In the genomic region with DNA sequence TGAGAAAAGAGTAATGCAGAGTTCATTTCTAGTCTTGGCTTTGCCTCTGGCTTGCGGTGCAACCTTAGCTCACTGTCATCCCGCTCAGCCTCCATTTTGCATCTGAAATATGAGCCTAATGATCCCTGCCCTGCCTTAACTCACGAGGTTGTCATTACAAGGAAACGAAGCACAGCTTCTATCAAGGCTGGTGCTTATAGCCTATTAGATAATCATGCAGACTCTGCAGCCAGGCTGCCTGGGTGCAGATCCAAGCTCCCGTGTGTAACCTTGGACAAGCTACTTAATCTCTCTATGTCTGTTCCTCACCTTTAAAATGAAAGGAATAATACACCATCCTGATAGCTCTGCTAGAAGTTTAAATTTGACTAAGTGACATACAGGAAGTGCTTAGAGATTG, we compare ENCODE assay signal across 18 cellular contexts.
A peak's percentile ranks its signal among the peaks of the same experiment; 100 is the strongest.
DNase-seq lines count a peak whose midpoint lies in the region; ATAC-seq and TF ChIP-seq lines count a peak whose summit lies in the region.
"Had no signal": no experiment of that assay in that cellular context is flagged by ENCODE, and none has a peak within 500 bp of the region (broad histone marks: within the 10 kb centered on the region; RNA-seq: fewer than 3 reads in every experiment).

No MANE protein-coding gene starts in this region.

- H4K8ac ChIP-seq in mesenchymal stem cell (ENCODE audit: low read length) = no peak overlapping the region

- no peaks in the 10 kb centered on the region for H3K79me1 ChIP-seq in mesenchymal stem cell (replicated peaks; ENCODE audit: low read length, poor library complexity, severe bottlenecking)

- peak overlapping the region in 1 of 2 experiments; percentile 97 for H3K4ac ChIP-seq in mesenchymal stem cell (ENCODE audit: low read depth in 1 of 2, low read length in 2 of 2)

- H3K27me3 ChIP-seq in right cardiac atrium (ENCODE audit: control insufficient read depth, insufficient read depth) (no peaks in the 10 kb centered on the region), mesenchymal stem cell (ENCODE audit: control insufficient read depth in 1 of 2, insufficient read depth in 1 of 2, low read length in 2 of 2) (no peaks in the 10 kb centered on the region), aorta (ENCODE audit: control insufficient read depth in 1 of 2, insufficient read depth in 2 of 2, low read length in 1 of 2) (no peaks in the 10 kb centered on the region)
- H3K27me3 ChIP-seq: upper lobe of left lung had no signal

- peak overlapping the region; percentile 77 for H2BK120ac ChIP-seq in mesenchymal stem cell (ENCODE audit: low read depth, low read length)

- H3K23ac ChIP-seq in mesenchymal stem cell (ENCODE audit: low read length in 2 of 2) = no peak overlapping the region

- H3K9me3 Mint-ChIP-seq in WTC11 (no peaks in the 10 kb centered on the region; the same call in 1 of the 2 replicates), natural killer cell (no peaks in the 10 kb centered on the region)
- no peaks in the 10 kb centered on the region for H3K9me3 Mint-ChIP-seq in activated CD4-positive, alpha-beta T cell treated with anti-CD3 and anti-CD28 coated beads, Interleukin-2, amount 10 ng/mL, durations not matched to agents 7 days and 5 days
- H3K9me3 Mint-ChIP-seq in stimulated activated naive CD8-positive, alpha-beta T cell treated with anti-CD3 and anti-CD28 coated beads, Interleukin-15, amount 100 ng/mL, for 72 hours = no peaks in the 10 kb centered on the region
- H3K9me3 Mint-ChIP-seq: activated naive CD4-positive, alpha-beta T cell treated with anti-CD3 and anti-CD28 coated beads, Interleukin-2, amount 10 ng/mL, durations not matched to agents 7 days and 5 days; stimulated activated memory B cell treated with anti-CD40 and anti-IgM and Interleukin-4, amounts not matched to agents 10 μg/mL and 1 μg/mL and 100 μg/mL, for 72 hours had no signal

- H4K91ac ChIP-seq in mesenchymal stem cell (ENCODE audit: low read length) = no peak overlapping the region

- H3K4me1 ChIP-seq in right cardiac atrium (ENCODE audit: control insufficient read depth, insufficient read depth, low read length) = peaks cover 3% of the 10 kb centered on the region
- H3K4me1 ChIP-seq in mesenchymal stem cell (ENCODE audit: control insufficient read depth, insufficient read depth, low read depth, low read length) = peaks cover 7% of the 10 kb centered on the region
- peaks cover 7 to 9% of the 10 kb centered on the region in 2 donors for H3K4me1 ChIP-seq in aorta (ENCODE audit: control insufficient read depth in 1 of 2, insufficient read depth in 2 of 2, low read length in 2 of 2)

- no peak overlapping the region for H3K27ac ChIP-seq in right cardiac atrium (ENCODE audit: low read length)
- no peak overlapping the region for H3K27ac ChIP-seq in mesenchymal stem cell (ENCODE audit: low read length, poor library complexity, severe bottlenecking)
- H3K27ac ChIP-seq in aorta (ENCODE audit: low read depth in 1 of 2, low read length in 2 of 2) = peak overlapping the region; percentile 30 to 85
- H3K27ac ChIP-seq: C4-2B had no signal

- intact Hi-C loops in Right ventricle myocardium inferior (cut with DNase I) = no loop called here
- intact Hi-C loops in right cardiac atrium (cut with DNase I) = no loop called here
- intact Hi-C loops in aorta (cut with DNase I) = loop anchor here (5.0 to 10.0 kb wide), 2 partner anchors 52 to 105 kb away; a partner anchor contains a TSS
- intact Hi-C loops in natural killer cell (cut with micrococcal nuclease) = no loop called here

- 70% methylated on average over 5 of the region's 5 CpGs for WGBS in right cardiac atrium
- 73% methylated on average over 4 of the region's 5 CpGs for WGBS in mesenchymal stem cell
- WGBS in aorta, 2 donors = 54% methylated on average over 5 of the region's 5 CpGs

- H3K14ac ChIP-seq in mesenchymal stem cell (ENCODE audit: low read length in 2 of 2) = no peak overlapping the region

- H3K4me2 ChIP-seq in mesenchymal stem cell (ENCODE audit: low read length, poor library complexity, severe bottlenecking) = no peak overlapping the region

- H3K4me1 Mint-ChIP-seq in WTC11 = peaks cover 27% of the 10 kb centered on the region
- H3K4me1 Mint-ChIP-seq in natural killer cell = no peaks in the 10 kb centered on the region
- H3K4me1 Mint-ChIP-seq in activated CD4-positive, alpha-beta T cell treated with anti-CD3 and anti-CD28 coated beads, Interleukin-2, amount 10 ng/mL, durations not matched to agents 7 days and 5 days = peaks cover 4% of the 10 kb centered on the region
- no peaks in the 10 kb centered on the region for H3K4me1 Mint-ChIP-seq in stimulated activated naive CD8-positive, alpha-beta T cell treated with anti-CD3 and anti-CD28 coated beads, Interleukin-15, amount 100 ng/mL, for 72 hours
- H3K4me1 Mint-ChIP-seq: activated naive CD4-positive, alpha-beta T cell treated with anti-CD3 and anti-CD28 coated beads, Interleukin-2, amount 10 ng/mL, durations not matched to agents 7 days and 5 days; stimulated activated memory B cell treated with anti-CD40 and anti-IgM and Interleukin-4, amounts not matched to agents 10 μg/mL and 1 μg/mL and 100 μg/mL, for 72 hours had no signal

- ATAC-seq in Right ventricle myocardium inferior = peak; percentile 27
- ATAC-seq in right cardiac atrium = no peak
- ATAC-seq in WTC11 = peak; percentile 17; the same call in 1 of the 2 replicates
- no peak for ATAC-seq in aorta (ENCODE audit: low FRiP score)
- ATAC-seq in natural killer cell = no peak
- no peak for ATAC-seq in stimulated activated naive CD8-positive, alpha-beta T cell treated with anti-CD3 and anti-CD28 coated beads, Interleukin-15, amount 100 ng/mL, for 72 hours
- ATAC-seq: HCT116; stimulated activated memory B cell treated with anti-CD40 and anti-IgM and Interleukin-4, amounts not matched to agents 10 μg/mL and 1 μg/mL and 100 μg/mL, for 72 hours had no signal

- H3K4me3 Mint-ChIP-seq in WTC11 (no peak overlapping the region), natural killer cell (no peak overlapping the region)
- H3K4me3 Mint-ChIP-seq in activated CD4-positive, alpha-beta T cell treated with anti-CD3 and anti-CD28 coated beads, Interleukin-2, amount 10 ng/mL, durations not matched to agents 7 days and 5 days = no peak overlapping the region
- H3K4me3 Mint-ChIP-seq in stimulated activated naive CD8-positive, alpha-beta T cell treated with anti-CD3 and anti-CD28 coated beads, Interleukin-15, amount 100 ng/mL, for 72 hours = no peak overlapping the region
- H3K4me3 Mint-ChIP-seq: activated naive CD4-positive, alpha-beta T cell treated with anti-CD3 and anti-CD28 coated beads, Interleukin-2, amount 10 ng/mL, durations not matched to agents 7 days and 5 days; stimulated activated memory B cell treated with anti-CD40 and anti-IgM and Interleukin-4, amounts not matched to agents 10 μg/mL and 1 μg/mL and 100 μg/mL, for 72 hours had no signal

- no peak overlapping the region for H2AK5ac ChIP-seq in mesenchymal stem cell (ENCODE audit: low read length, severe bottlenecking)

- H3K18ac ChIP-seq in mesenchymal stem cell (ENCODE audit: low read depth in 1 of 2, low read length in 2 of 2) = peak overlapping the region; percentile 15 to 79

- CTCF ChIA-PET in WTC11 (lab: Charles Lee) = no interaction called here
- CTCF ChIA-PET in activated CD4-positive, alpha-beta T cell treated with anti-CD3 and anti-CD28 coated beads, Interleukin-2, amount 10 ng/mL, durations not matched to agents 7 days and 5 days (lab: Charles Lee) = no interaction called here

- POLR2A ChIA-PET in WTC11 (lab: Charles Lee) = no interaction called here
- POLR2A ChIA-PET in activated CD4-positive, alpha-beta T cell treated with anti-CD3 and anti-CD28 coated beads, Interleukin-2, amount 10 ng/mL, durations not matched to agents 7 days and 5 days (lab: Charles Lee) = no interaction called here

- H2BK15ac ChIP-seq in mesenchymal stem cell (ENCODE audit: low read depth, poor library complexity, severe bottlenecking) = no peak overlapping the region

- no peak overlapping the region for H2AFZ ChIP-seq in mesenchymal stem cell (ENCODE audit: low read depth, low read length)

- H3K27ac Mint-ChIP-seq in WTC11 (no peak overlapping the region), natural killer cell (no peak overlapping the region)
- no peak overlapping the region for H3K27ac Mint-ChIP-seq in activated CD4-positive, alpha-beta T cell treated with anti-CD3 and anti-CD28 coated beads, Interleukin-2, amount 10 ng/mL, durations not matched to agents 7 days and 5 days
- no peak overlapping the region for H3K27ac Mint-ChIP-seq in stimulated activated naive CD8-positive, alpha-beta T cell treated with anti-CD3 and anti-CD28 coated beads, Interleukin-15, amount 100 ng/mL, for 72 hours
- H3K27ac Mint-ChIP-seq: progenitor cell of endocrine pancreas; stimulated activated memory B cell treated with anti-CD40 and anti-IgM and Interleukin-4, amounts not matched to agents 10 μg/mL and 1 μg/mL and 100 μg/mL, for 72 hours had no signal

- H3K36me3 Mint-ChIP-seq in WTC11 = peaks cover 5% of the 10 kb centered on the region; the same call in 1 of the 2 replicates
- H3K36me3 Mint-ChIP-seq in natural killer cell = no peaks in the 10 kb centered on the region
- no peaks in the 10 kb centered on the region for H3K36me3 Mint-ChIP-seq in activated CD4-positive, alpha-beta T cell treated with anti-CD3 and anti-CD28 coated beads, Interleukin-2, amount 10 ng/mL, durations not matched to agents 7 days and 5 days (ENCODE audit: low read depth)
- H3K36me3 Mint-ChIP-seq: activated naive CD4-positive, alpha-beta T cell treated with anti-CD3 and anti-CD28 coated beads, Interleukin-2, amount 10 ng/mL, durations not matched to agents 7 days and 5 days; stimulated activated memory B cell treated with anti-CD40 and anti-IgM and Interleukin-4, amounts not matched to agents 10 μg/mL and 1 μg/mL and 100 μg/mL, for 72 hours had no signal

- H3K9ac ChIP-seq in mesenchymal stem cell (ENCODE audit: low read length) = no peak overlapping the region

- H2BK12ac ChIP-seq in mesenchymal stem cell (ENCODE audit: low read length in 2 of 2) = peak overlapping the region in 1 of 2 experiments; percentile 3

- no peaks in the 10 kb centered on the region for H3K27me3 Mint-ChIP-seq in WTC11 (ENCODE audit: low read depth)
- H3K27me3 Mint-ChIP-seq in natural killer cell (ENCODE audit: low read depth in 2 of 2) = peaks cover 8 to 13% of the 10 kb centered on the region in 2 donors
- peaks cover 10% of the 10 kb centered on the region for H3K27me3 Mint-ChIP-seq in activated CD4-positive, alpha-beta T cell treated with anti-CD3 and anti-CD28 coated beads, Interleukin-2, amount 10 ng/mL, durations not matched to agents 7 days and 5 days
- H3K27me3 Mint-ChIP-seq in stimulated activated naive CD8-positive, alpha-beta T cell treated with anti-CD3 and anti-CD28 coated beads, Interleukin-15, amount 100 ng/mL, for 72 hours = peaks cover 8% of the 10 kb centered on the region
- H3K27me3 Mint-ChIP-seq: progenitor cell of endocrine pancreas had no signal

- DNase-seq in Right ventricle myocardium inferior (ENCODE audit: missing footprints) = no peak
- DNase-seq in right cardiac atrium = no peak
- DNase-seq in WTC11 (ENCODE audit: low spot score) = no peak
- DNase-seq in mesenchymal stem cell = no peak
- DNase-seq in aorta = no peak
- DNase-seq in natural killer cell = no peak
- no peak for DNase-seq in activated CD4-positive, alpha-beta T cell treated with anti-CD3 and anti-CD28 coated beads, Interleukin-2, amount 10 ng/mL, durations not matched to agents 7 days and 5 days
- no peak for DNase-seq in stimulated activated naive CD8-positive, alpha-beta T cell treated with anti-CD3 and anti-CD28 coated beads, Interleukin-15, amount 100 ng/mL, for 72 hours
- DNase-seq: activated naive CD4-positive, alpha-beta T cell treated with anti-CD3 and anti-CD28 coated beads, Interleukin-2, amount 10 ng/mL, durations not matched to agents 7 days and 5 days; cortex of kidney; NCI-H1417 treated with DMSO at 0.1 percent for 48 hours; NCI-H524 treated with DMSO at 0.1 percent for 48 hours; stimulated activated CD4-positive, alpha-beta T cell treated with anti-CD3 and anti-CD28 coated beads, Interleukin-12 subunit alpha, Interleukin-12 subunit beta, amount 100 ng/mL, for 4 hours had no signal

- H3K4me3 ChIP-seq in right cardiac atrium (ENCODE audit: low read length) (no peak overlapping the region), mesenchymal stem cell (ENCODE audit: insufficient read depth in 1 of 2, low read depth in 1 of 2, low read length in 2 of 2) (no peak overlapping the region), aorta (ENCODE audit: low read length in 2 of 2) (no peak overlapping the region)
- H3K4me3 ChIP-seq: upper lobe of left lung had no signal

- TF ChIP-seq CTCF in WTC11 (IDR thresholded peaks at IDR 0.05) = no peak
- TF ChIP-seq CTCF in natural killer cell (IDR thresholded peaks at IDR 0.05) = no peak

- no peaks in the 10 kb centered on the region for H3K9me3 ChIP-seq in right cardiac atrium (ENCODE audit: control insufficient read depth, low read length)
- H3K9me3 ChIP-seq in mesenchymal stem cell (ENCODE audit: control insufficient read depth, low read length) = no peaks in the 10 kb centered on the region
- H3K9me3 ChIP-seq in aorta (ENCODE audit: control insufficient read depth, low read length) = no peaks in the 10 kb centered on the region
- H3K9me3 ChIP-seq: upper lobe of left lung had no signal

- H2BK5ac ChIP-seq in mesenchymal stem cell (ENCODE audit: low read depth, low read length, poor library complexity, severe bottlenecking) = no peak overlapping the region

- H3K36me3 ChIP-seq in mesenchymal stem cell (ENCODE audit: control insufficient read depth in 1 of 2, insufficient read depth in 2 of 2, low read depth in 1 of 2, low read length in 2 of 2) = peaks cover 3 to 14% of the 10 kb centered on the region in 2 experiments
- peaks cover 0 to 1% of the 10 kb centered on the region in 2 donors for H3K36me3 ChIP-seq in aorta (ENCODE audit: control insufficient read depth in 1 of 2, insufficient read depth in 2 of 2, low read length in 1 of 2)

Comparison
In these comparisons a context has a peak if more than half of its experiments do, and no peak if none do; other contexts are left out.
1. ATAC-seq: peak in Right ventricle myocardium inferior (single experiment) and WTC11 (single experiment); none in right cardiac atrium (0 of 2), aorta (single experiment), natural killer cell (0 of 3) and stimulated activated naive CD8-positive, alpha-beta T cell treated with anti-CD3 and anti-CD28 coated beads, Interleukin-15, amount 100 ng/mL, for 72 hours (single experiment).
2. H3K27ac ChIP-seq: peak in aorta (2 of 2); none in right cardiac atrium (single experiment) and mesenchymal stem cell (single experiment).
3. intact Hi-C loops: an anchor here in aorta (5.0 to 10.0 kb wide); none called in Right ventricle myocardium inferior, right cardiac atrium and natural killer cell.